Comparison of ENCODE assay signal across 7 cellular contexts in genomic region chr1:153840774-153841173, GRCh38.
A peak's percentile ranks its signal among the peaks of the same experiment; 100 is the strongest.
DNase-seq lines count a peak whose midpoint lies in the region; ATAC-seq and TF ChIP-seq lines count a peak whose summit lies in the region.
"Not testable (repeated sequence)": the region's sequence is repeated elsewhere in the genome, so short reads cannot be mapped to it uniquely, and the experiment has no call there.

No MANE protein-coding gene starts in this region.

- intact Hi-C loops in OCI-LY7 (cut with micrococcal nuclease; ENCODE audit: unreplicated experiment) = not testable (repeated sequence)

- not testable (repeated sequence) for H3K9me2 ChIP-seq in Karpas-422 (replicated peaks; ENCODE audit: insufficient read depth, low read length); OCI-LY7 (ENCODE audit: insufficient read depth, low read length)

- H3K4me3 Mint-ChIP-seq in activated T-helper 17 cell treated with anti-CD3 and anti-CD28 coated beads, Interleukin-2, amount 50 U/mL, for 72 hours = not testable (repeated sequence)
- peak overlapping the region in 7 of 8 donors; percentile 16 to 85 (median 43) for H3K4me3 Mint-ChIP-seq in naive B cell
- H3K4me3 Mint-ChIP-seq in stimulated activated memory B cell treated with anti-CD40 and anti-IgM and Interleukin-4, amounts not matched to agents 10 μg/mL and 1 μg/mL and 100 μg/mL, for 72 hours = peak overlapping the region; percentile 7

- not testable (repeated sequence) for TF ChIP-seq CTCF in GM12865 (IDR thresholded peaks at IDR 0.05; ENCODE audit: insufficient read depth, low read depth, low read length, missing control alignments); OCI-LY7 (conservative IDR thresholded peaks at IDR 0.05; ENCODE audit: low read length)

- not testable (repeated sequence) for H3K9me3 ChIP-seq in BLaER1 treated with 17β-estradiol and CSF1 and Interleukin-3, amounts not matched to agents 10 nM and 100 nM (replicated peaks in 1 of 11); Karpas-422 (ENCODE audit: low read length); OCI-LY7 (ENCODE audit: low read length)

- not testable (repeated sequence) for H3K27me3 ChIP-seq in BLaER1 treated with 17β-estradiol and CSF1 and Interleukin-3, amounts not matched to agents 10 nM and 100 nM; Karpas-422 (ENCODE audit: low read length)

- peaks cover 24% of the 10 kb centered on the region for H3K4me1 Mint-ChIP-seq in activated T-helper 17 cell treated with anti-CD3 and anti-CD28 coated beads, Interleukin-2, amount 50 U/mL, for 72 hours
- H3K4me1 Mint-ChIP-seq in naive B cell = peaks cover 27 to 53% (median 51%) of the 10 kb centered on the region in 3 donors
- H3K4me1 Mint-ChIP-seq in stimulated activated memory B cell treated with anti-CD40 and anti-IgM and Interleukin-4, amounts not matched to agents 10 μg/mL and 1 μg/mL and 100 μg/mL, for 72 hours = peaks cover 48% of the 10 kb centered on the region

- H3K4me3 ChIP-seq in BLaER1 treated with 17β-estradiol and CSF1 and Interleukin-3, amounts not matched to agents 10 nM and 100 nM; GM12865 (ENCODE audit: low read depth, low read length); Karpas-422 (ENCODE audit: low read length); OCI-LY7 (ENCODE audit: low read depth, low read length, poor library complexity, severe bottlenecking): not testable (repeated sequence)

- peaks cover 7 to 22% (median 18%) of the 10 kb centered on the region in 11 experiments; a peak in 13 of 22 replicates for H3K36me3 ChIP-seq in BLaER1 treated with 17β-estradiol and CSF1 and Interleukin-3, amounts not matched to agents 10 nM and 100 nM
- H3K36me3 ChIP-seq in Karpas-422 (ENCODE audit: insufficient read depth, low read length) = not testable (repeated sequence)
- peaks cover 20% of the 10 kb centered on the region for H3K36me3 ChIP-seq in OCI-LY7 (ENCODE audit: insufficient read depth, low read length)

- ATAC-seq in activated T-helper 17 cell treated with anti-CD3 and anti-CD28 coated beads, Interleukin-2, amount 50 U/mL, for 72 hours (replicated peaks); stimulated activated memory B cell treated with anti-CD40 and anti-IgM and Interleukin-4, amounts not matched to agents 10 μg/mL and 1 μg/mL and 100 μg/mL, for 72 hours: not testable (repeated sequence)
- ATAC-seq in naive B cell (ENCODE audit: low read depth in 2 of 2) = peak; percentile 21 to 30

- H3K36me3 Mint-ChIP-seq in activated T-helper 17 cell treated with anti-CD3 and anti-CD28 coated beads, Interleukin-2, amount 50 U/mL, for 72 hours (ENCODE audit: low read depth) = peaks cover 24% of the 10 kb centered on the region
- H3K36me3 Mint-ChIP-seq in naive B cell = not testable (repeated sequence)
- peaks cover 16% of the 10 kb centered on the region for H3K36me3 Mint-ChIP-seq in stimulated activated memory B cell treated with anti-CD40 and anti-IgM and Interleukin-4, amounts not matched to agents 10 μg/mL and 1 μg/mL and 100 μg/mL, for 72 hours

- peaks cover 83% of the 10 kb centered on the region for H3K79me2 ChIP-seq in Karpas-422 (ENCODE audit: low read length)
- H3K79me2 ChIP-seq in OCI-LY7 (ENCODE audit: insufficient read depth, low read depth, low read length) = peaks cover 59% of the 10 kb centered on the region

- not testable (repeated sequence) for BruUV-seq in OCI-LY7 (replicated peaks; lab: Mats Ljungman, UMichigan)

- H3K9me3 Mint-ChIP-seq in activated T-helper 17 cell treated with anti-CD3 and anti-CD28 coated beads, Interleukin-2, amount 50 U/mL, for 72 hours; naive B cell; stimulated activated memory B cell treated with anti-CD40 and anti-IgM and Interleukin-4, amounts not matched to agents 10 μg/mL and 1 μg/mL and 100 μg/mL, for 72 hours: not testable (repeated sequence)

- CTCF ChIA-PET in OCI-LY7 (lab: Charles Lee; ENCODE audit: unreplicated experiment) = not testable (repeated sequence)

- H3K27ac ChIP-seq in BLaER1 treated with 17β-estradiol and CSF1 and Interleukin-3, amounts not matched to agents 10 nM and 100 nM = peak overlapping the region in 10 of 11 experiments; percentile 7 to 61 (median 48); a peak in 14 of 22 replicates
- H3K27ac ChIP-seq in Karpas-422 (ENCODE audit: low read length) (peak overlapping the region; percentile 90), OCI-LY7 (ENCODE audit: low read depth, low read length, poor library complexity, severe bottlenecking) (peak overlapping the region; percentile 73)

- DNase-seq in GM12865 (ENCODE audit: low read depth) = peak; percentile 70
- DNase-seq in Karpas-422 = not testable (repeated sequence)
- peak; percentile 47 for DNase-seq in OCI-LY7 (ENCODE audit: low spot score)
- peak; percentile 42 for DNase-seq in naive B cell

- peaks cover 0 to 86% (median 18%) of the 10 kb centered on the region in 11 experiments; a peak in 13 of 22 replicates for H4K20me1 ChIP-seq in BLaER1 treated with 17β-estradiol and CSF1 and Interleukin-3, amounts not matched to agents 10 nM and 100 nM
- not testable (repeated sequence) for H4K20me1 ChIP-seq in Karpas-422 (ENCODE audit: insufficient read depth, low read depth, low read length); OCI-LY7 (ENCODE audit: insufficient read depth, low read length)

- H3K4me2 ChIP-seq in BLaER1 treated with 17β-estradiol and CSF1 and Interleukin-3, amounts not matched to agents 10 nM and 100 nM = peak overlapping the region; percentile 42 to 71 (median 53); a peak in 21 of 22 replicates
- H3K4me2 ChIP-seq in Karpas-422 (ENCODE audit: low read depth, low read length, poor library complexity, severe bottlenecking) = not testable (repeated sequence)
- H3K4me2 ChIP-seq in OCI-LY7 (ENCODE audit: low read length) = peak overlapping the region; percentile 53

- H3K9ac ChIP-seq in BLaER1 treated with 17β-estradiol and CSF1 and Interleukin-3, amounts not matched to agents 10 nM and 100 nM = peak overlapping the region in 5 of 11 experiments; percentile 14 to 56 (median 29); a peak in 5 of 22 replicates
- not testable (repeated sequence) for H3K9ac ChIP-seq in Karpas-422 (ENCODE audit: low read length)

- H3K27ac Mint-ChIP-seq in activated T-helper 17 cell treated with anti-CD3 and anti-CD28 coated beads, Interleukin-2, amount 50 U/mL, for 72 hours = peak overlapping the region; percentile 46
- peak overlapping the region; percentile 51 to 90 (median 72) for H3K27ac Mint-ChIP-seq in naive B cell
- H3K27ac Mint-ChIP-seq in stimulated activated memory B cell treated with anti-CD40 and anti-IgM and Interleukin-4, amounts not matched to agents 10 μg/mL and 1 μg/mL and 100 μg/mL, for 72 hours = peak overlapping the region; percentile 58

- H3K27me3 Mint-ChIP-seq in activated T-helper 17 cell treated with anti-CD3 and anti-CD28 coated beads, Interleukin-2, amount 50 U/mL, for 72 hours; naive B cell; stimulated activated memory B cell treated with anti-CD40 and anti-IgM and Interleukin-4, amounts not matched to agents 10 μg/mL and 1 μg/mL and 100 μg/mL, for 72 hours: not testable (repeated sequence)

- not testable (repeated sequence) for H2AFZ ChIP-seq in Karpas-422 (ENCODE audit: low read length); OCI-LY7 (ENCODE audit: low read length)

- POLR2A ChIA-PET in OCI-LY7 (lab: Charles Lee) = interaction anchor here (3.3 kb wide), 1 partner anchor 12 kb away, joined by 10 read pairs; no protein-coding TSS in a partner anchor

- H3K4me1 ChIP-seq in BLaER1 treated with 17β-estradiol and CSF1 and Interleukin-3, amounts not matched to agents 10 nM and 100 nM = peaks cover 26 to 37% (median 32%) of the 10 kb centered on the region in 10 experiments
- peaks cover 29% of the 10 kb centered on the region for H3K4me1 ChIP-seq in Karpas-422 (ENCODE audit: low read length)
- peaks cover 44% of the 10 kb centered on the region for H3K4me1 ChIP-seq in OCI-LY7 (ENCODE audit: insufficient read depth, low read length, poor library complexity, severe bottlenecking)
